13 cellular contexts compared by ENCODE assay signal in the genomic region with DNA sequence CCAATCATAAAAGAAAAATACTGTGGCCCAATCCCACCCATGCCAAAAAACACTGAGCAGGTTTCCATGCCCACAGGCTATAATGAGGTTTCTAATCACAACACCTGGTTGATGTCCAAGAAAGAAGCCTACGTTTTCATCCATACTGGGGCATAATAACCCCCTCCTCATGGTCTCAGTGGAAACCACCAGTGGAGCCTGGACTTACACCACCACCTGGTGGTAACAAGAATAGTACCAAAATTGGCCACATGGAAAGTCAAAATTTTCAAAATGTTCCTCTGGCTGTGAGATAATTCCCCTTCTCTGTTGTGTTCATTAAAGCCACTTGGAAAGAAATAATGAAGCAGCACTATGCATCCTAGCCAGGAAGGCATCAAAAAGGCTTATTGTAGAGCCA.
DNase-seq lines count a peak whose midpoint lies in the region; ATAC-seq, FAIRE-seq and TF ChIP-seq lines count a peak whose summit lies in the region.
"Had no signal": no experiment of that assay in that cellular context is flagged by ENCODE, and none has a peak within 500 bp of the region (broad histone marks: within the 10 kb centered on the region; RNA-seq: fewer than 3 reads in every experiment).

No MANE protein-coding gene starts in this region.

- H3K4me3 Mint-ChIP-seq in astrocyte (ENCODE audit: unreplicated experiment) = no peak overlapping the region
- H3K4me3 Mint-ChIP-seq: activated T-cell treated with anti-CD3 and anti-CD28 coated beads, Interleukin-2, amount 50 U/mL, for 24 hours; stimulated activated naive CD8-positive, alpha-beta T cell treated with anti-CD3 and anti-CD28 coated beads, Interleukin-15, Interleukin-2, amounts not matched to agents 100 ng/mL and 50 ng/mL, for 24 hours; T-helper 1 cell treated with Interleukin-12 subunit alpha and Interleukin-12 subunit beta and Interleukin-4 antibody, amounts not matched to agents 30 μg/mL and 1 μg/mL, for 36 hours had no signal

- no peaks in the 10 kb centered on the region for H3K79me2 ChIP-seq in astrocyte (ENCODE audit: insufficient read depth, low read length)

- ATAC-seq in HG03469 (IDR thresholded peaks at IDR 0.05; ENCODE audit: unreplicated experiment) (peak; percentile 58), GM21529 (IDR thresholded peaks at IDR 0.05; ENCODE audit: unreplicated experiment) (no peak)
- ATAC-seq: left cardiac atrium had no signal

- no peak overlapping the region for H3K27ac ChIP-seq in astrocyte (ENCODE audit: low read depth, low read length)

- H3K4me2 ChIP-seq in astrocyte (ENCODE audit: low read length) = no peak overlapping the region

- H2AFZ ChIP-seq in astrocyte (ENCODE audit: low read depth, low read length) = no peak overlapping the region

- H3K27me3 ChIP-seq in astrocyte (ENCODE audit: insufficient read depth, low read length) = no peaks in the 10 kb centered on the region

- H3K36me3 ChIP-seq in astrocyte (ENCODE audit: insufficient read depth, low read length) = no peaks in the 10 kb centered on the region

- H3K4me3 ChIP-seq in astrocyte (ENCODE audit: insufficient read depth, low read depth, low read length) = no peak overlapping the region

- H3K27ac Mint-ChIP-seq in astrocyte (ENCODE audit: unreplicated experiment) = no peak overlapping the region
- H3K27ac Mint-ChIP-seq: activated T-cell treated with anti-CD3 and anti-CD28 coated beads, Interleukin-2, amount 50 U/mL, for 24 hours; stimulated activated naive CD8-positive, alpha-beta T cell treated with anti-CD3 and anti-CD28 coated beads, Interleukin-15, Interleukin-2, amounts not matched to agents 100 ng/mL and 50 ng/mL, for 24 hours; T-helper 1 cell treated with Interleukin-12 subunit alpha and Interleukin-12 subunit beta and Interleukin-4 antibody, amounts not matched to agents 30 μg/mL and 1 μg/mL, for 36 hours had no signal

- H3K4me1 Mint-ChIP-seq in astrocyte (ENCODE audit: low read depth, unreplicated experiment) = no peaks in the 10 kb centered on the region

- peak; percentile 42 for TF ChIP-seq CTCF in astrocyte (IDR thresholded peaks at IDR 0.05; ENCODE audit: insufficient read depth, low read depth, low read length)

- no peaks in the 10 kb centered on the region for H3K36me3 Mint-ChIP-seq in astrocyte (ENCODE audit: low read depth, unreplicated experiment)

- H3K4me1 ChIP-seq in astrocyte (ENCODE audit: insufficient read depth, low read length) = no peaks in the 10 kb centered on the region

- H3K27me3 Mint-ChIP-seq in astrocyte (ENCODE audit: low read depth, unreplicated experiment) = no peaks in the 10 kb centered on the region
- H3K27me3 Mint-ChIP-seq: activated T-cell treated with anti-CD3 and anti-CD28 coated beads, Interleukin-2, amount 50 U/mL, for 24 hours; stimulated activated naive CD8-positive, alpha-beta T cell treated with anti-CD3 and anti-CD28 coated beads, Interleukin-15, Interleukin-2, amounts not matched to agents 100 ng/mL and 50 ng/mL, for 24 hours had no signal

- H3K9me3 ChIP-seq in astrocyte (ENCODE audit: insufficient read depth, low read depth, low read length) = no peaks in the 10 kb centered on the region

- no peaks in the 10 kb centered on the region for H4K20me1 ChIP-seq in astrocyte (ENCODE audit: insufficient read depth, low read length)

- no peak for FAIRE-seq in astrocyte (lab: Jason Lieb, UNC)

- no peaks in the 10 kb centered on the region for H3K9me3 Mint-ChIP-seq in astrocyte (ENCODE audit: unreplicated experiment)

- DNase-seq in DMS53 (lab: John Stamatoyannopoulos, UW) = peak; percentile 55
- DNase-seq in DMS53 treated with DMSO at 0.1 percent for 48 hours (lab: John Stamatoyannopoulos, UW; ENCODE audit: unreplicated experiment) = no peak
- no peak for DNase-seq in astrocyte (ENCODE audit: low read depth)
- peak; percentile 2 for DNase-seq in renal cortical epithelial cell (ENCODE audit: low read depth)
- no peak for DNase-seq in occipital lobe (lab: John Stamatoyannopoulos, UW)
- DNase-seq in NCI-H446 treated with DMSO at 0.1 percent for 48 hours (lab: John Stamatoyannopoulos, UW) = no peak
- DNase-seq: activated T-cell treated with anti-CD3 and anti-CD28 coated beads, Interleukin-2, amount 50 U/mL, for 24 hours; left cardiac atrium; NCI-H1092 treated with DMSO at 0.1 percent for 48 hours had no signal

- no peak overlapping the region for H3K9ac ChIP-seq in astrocyte (ENCODE audit: low read length)

Comparison
In these comparisons a context has a peak if more than half of its experiments do, and no peak if none do; other contexts are left out.
1. DNase-seq: peak in DMS53 (single experiment) and renal cortical epithelial cell (single experiment); none in DMS53 treated with DMSO at 0.1 percent for 48 hours (single experiment), astrocyte (single experiment), occipital lobe (single experiment) and NCI-H446 treated with DMSO at 0.1 percent for 48 hours (single experiment).